Comparison of ENCODE assay signal across 7 cellular contexts in the genomic region with DNA sequence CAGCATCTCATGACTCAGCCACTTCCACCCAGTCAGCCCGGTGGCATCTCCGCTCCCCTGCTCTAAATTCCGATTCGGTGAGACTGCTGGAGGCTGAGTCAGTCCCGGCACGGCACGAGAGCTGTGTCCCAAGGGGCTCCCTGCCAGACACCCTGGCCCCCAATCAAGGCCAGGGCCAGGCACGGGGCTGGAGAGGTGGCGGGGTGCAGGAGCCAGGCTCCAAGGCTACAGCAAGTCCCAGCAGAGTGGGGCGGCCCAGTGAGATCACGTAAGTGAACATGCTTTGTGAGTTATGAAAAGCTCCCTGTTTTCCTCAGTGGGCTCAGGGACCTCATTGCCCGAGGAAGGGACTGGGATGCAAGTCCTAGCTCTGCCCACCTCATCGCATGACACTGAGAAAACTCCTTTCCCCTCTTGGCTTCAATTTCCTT. TPM values are rescaled to one million over a fixed set of nuclear protein-coding genes. Genes with fewer than 3 reads are reported as not detected.
DNase-seq lines count a peak whose midpoint lies in the region; ATAC-seq, FAIRE-seq and TF ChIP-seq lines count a peak whose summit lies in the region.

No MANE protein-coding gene starts in this region.

- 45% methylated on average over 13 of the region's 13 CpGs for WGBS in HUES64
- 48 to 50% methylated on average over 1 to 13 of the region's 13 CpGs for WGBS in upper lobe of left lung, 2 donors

- TF ChIP-seq EP300 in upper lobe of left lung (IDR thresholded peaks at IDR 0.05), result peak in 2 of 4 donors; percentile 36 to 49

- H3K9ac ChIP-seq in HUES64 (ENCODE audit: low read depth, low read length), result 0 out of 2 replicates have a peak overlapping the region, but pooled peaks have one; percentile 49

- peak; percentile 60 for FAIRE-seq in bronchial epithelial cell (lab: Jason Lieb, UNC)

- H3K27ac ChIP-seq in HUES64 (ENCODE audit: low read depth, low read length) (peak overlapping the region; percentile 80), upper lobe of left lung (peak overlapping the region; percentile 64 to 99 (median 90))

- H3K4me3 ChIP-seq in HUES64 (ENCODE audit: low read length) (peak overlapping the region; percentile 22; the same call in 1 of the 2 replicates), bronchial epithelial cell (ENCODE audit: low read depth, low read length) (no peak overlapping the region), upper lobe of left lung (no peak overlapping the region)

- no peaks in the 10 kb centered on the region for H3K9me3 ChIP-seq in HUES64 (ENCODE audit: insufficient read depth, low read depth, low read length)
- H3K9me3 ChIP-seq in upper lobe of left lung, result no peaks in the 10 kb centered on the region

- peaks cover 7% of the 10 kb centered on the region for H3K4me1 ChIP-seq in HUES64 (ENCODE audit: insufficient read depth, low read length)
- H3K4me1 ChIP-seq in upper lobe of left lung, result peaks cover 56 to 59% (median 57%) of the 10 kb centered on the region in 4 donors

- TF ChIP-seq CTCF in bronchial epithelial cell (IDR thresholded peaks at IDR 0.05; ENCODE audit: insufficient read depth, low read length, severe bottlenecking) (no peak), upper lobe of left lung (IDR thresholded peaks at IDR 0.05) (no peak)

- intact Hi-C loops in left colon (cut with DNase I, micrococcal nuclease), result no loop called here

- DNase-seq in bronchial epithelial cell (ENCODE audit: low read depth) (peak; percentile 95), left colon (peak; percentile 49 to 76), upper lobe of left lung (peak; percentile 81 to 82), NCI-H82 (lab: John Stamatoyannopoulos, UW) (no peak)

- ATAC-seq in left colon, result no peak
- peak; percentile 50 for ATAC-seq in upper lobe of left lung (ENCODE audit: low FRiP score in 2 of 2)
- ATAC-seq in HG03521 (IDR thresholded peaks at IDR 0.05; ENCODE audit: unreplicated experiment), result no peak
- no peak for ATAC-seq in HG02798 (IDR thresholded peaks at IDR 0.05; ENCODE audit: poor library complexity, unreplicated experiment)

- H3K27me3 ChIP-seq in HUES64 (ENCODE audit: insufficient read depth, low read length), result no peaks in the 10 kb centered on the region
- H3K27me3 ChIP-seq in bronchial epithelial cell (ENCODE audit: control insufficient read depth, insufficient read depth, low read length), result no peaks in the 10 kb centered on the region
- H3K27me3 ChIP-seq in upper lobe of left lung, result no peaks in the 10 kb centered on the region

- H3K36me3 ChIP-seq in HUES64 (ENCODE audit: insufficient read depth, low read length), result no peaks in the 10 kb centered on the region
- peaks cover 7% of the 10 kb centered on the region for H3K36me3 ChIP-seq in bronchial epithelial cell (ENCODE audit: control insufficient read depth, insufficient read depth, low read length)
- peaks cover 0 to 5% (median 0%) of the 10 kb centered on the region in 4 donors for H3K36me3 ChIP-seq in upper lobe of left lung

- TF ChIP-seq POLR2A in upper lobe of left lung (IDR thresholded peaks at IDR 0.05), result peak in 1 of 4 donors; percentile 9

RNA-seq across cellular contexts. Expression of gene C11orf68, which starts 3.0 kb away (rescaled TPM):
- polyA plus RNA-seq in HUES64 (2013, experiment 1 of 2), result 17.7 TPM
- 19.4 TPM for polyA plus RNA-seq in HUES64 (2013, experiment 2 of 2)
- total RNA-seq in bronchial epithelial cell (8.4 and 12.9 TPM in 2 replicates), left colon (10 to 100 TPM; 18.6 to 29.3 TPM), upper lobe of left lung (10 to 100 TPM; 11.5 to 42.4 (median 24.3) TPM)

RNA-seq across cellular contexts. Expression of gene DRAP1, which starts 3.4 kb away (rescaled TPM):
- 87.0 TPM for polyA plus RNA-seq in HUES64 (2013, experiment 1 of 2)
- 93.0 TPM for polyA plus RNA-seq in HUES64 (2013, experiment 2 of 2)
- total RNA-seq in bronchial epithelial cell, result 176 and 429 TPM in 2 replicates
- total RNA-seq in left colon, result 10 to 100 TPM; 47.3 to 53.4 TPM
- total RNA-seq in upper lobe of left lung, result 100 to 1,000 TPM in 1 of 6 donors, 10 to 100 TPM in 5; 60.3 to 111 (median 80.0) TPM

RNA-seq across cellular contexts. Expression of gene FOSL1, which starts 15.6 kb away (rescaled TPM):
- polyA plus RNA-seq in HUES64 (2013, experiment 1 of 2), result 15.0 TPM
- 12.0 TPM for polyA plus RNA-seq in HUES64 (2013, experiment 2 of 2)
- 2.6 and 3.1 TPM in 2 replicates for total RNA-seq in bronchial epithelial cell
- total RNA-seq in left colon, result 1 to 10 TPM; 1.1 to 1.8 TPM
- total RNA-seq in upper lobe of left lung, result 10 to 100 TPM in 3 of 6 donors, 1 to 10 TPM in 3; 1.8 to 16.9 (median 8.2) TPM

RNA-seq across cellular contexts. Expression of gene CCDC85B, which starts 25.4 kb away (rescaled TPM):
- polyA plus RNA-seq in HUES64 (2013, experiment 1 of 2), result 22.0 TPM
- polyA plus RNA-seq in HUES64 (2013, experiment 2 of 2), result 24.9 TPM
- total RNA-seq in bronchial epithelial cell, result 19.6 and 29.7 TPM in 2 replicates
- total RNA-seq in left colon, result 1 to 10 TPM; 7.1 to 8.6 TPM
- 10 to 100 TPM; 19.9 to 69.7 (median 37.2) TPM for total RNA-seq in upper lobe of left lung

RNA-seq across cellular contexts. Expression of gene FIBP, which starts 27.6 kb away (rescaled TPM):
- polyA plus RNA-seq in HUES64 (2013, experiment 1 of 2), result 65.3 TPM
- polyA plus RNA-seq in HUES64 (2013, experiment 2 of 2), result 60.1 TPM
- total RNA-seq in bronchial epithelial cell, result 103 and 157 TPM in 2 replicates
- total RNA-seq in left colon, result 10 to 100 TPM; 47.7 to 49.6 TPM
- 10 to 100 TPM; 46.8 to 77.7 (median 57.0) TPM for total RNA-seq in upper lobe of left lung

Comparison
In these comparisons a context has a peak if more than half of its experiments do, and no peak if none do; other contexts are left out.
1. ATAC-seq: peak in upper lobe of left lung (2 of 2); none in left colon (single experiment), HG03521 (single experiment) and HG02798 (single experiment).